9 cellular contexts compared by ENCODE assay signal in the genomic region with DNA sequence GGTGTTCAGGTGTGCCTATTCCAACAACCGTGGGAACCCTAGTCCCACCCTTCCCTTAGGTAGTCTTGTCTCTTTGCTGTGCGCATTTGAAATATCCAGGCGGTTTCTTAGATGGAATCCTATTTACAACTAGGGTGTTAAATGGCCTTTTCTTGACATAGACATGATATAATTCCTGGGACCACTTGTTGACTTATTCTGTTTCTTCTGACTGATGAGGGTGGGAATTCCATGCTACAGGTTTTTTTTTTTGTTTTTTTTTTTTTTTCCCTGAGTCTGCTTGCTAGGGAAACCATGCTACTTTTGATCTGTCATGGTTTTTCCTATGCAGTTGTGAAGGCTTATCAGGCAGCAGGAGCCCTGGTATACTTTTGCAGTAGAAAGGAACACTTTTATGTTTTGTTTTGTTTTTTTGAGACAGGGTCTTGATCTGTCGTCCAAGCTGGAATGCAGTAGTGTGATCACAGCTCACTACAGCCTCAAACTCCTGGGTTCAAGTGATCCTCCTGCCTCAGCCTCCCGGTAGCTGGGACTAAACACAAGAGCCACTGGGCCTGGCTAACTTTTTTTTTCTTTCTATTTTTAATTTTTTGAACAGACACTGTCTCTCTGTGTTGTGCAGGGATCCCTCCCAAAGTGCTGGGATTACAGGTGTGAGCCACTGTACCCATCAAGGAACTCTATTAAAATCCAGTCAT. TPM values are rescaled to one million over a fixed set of nuclear protein-coding genes. Genes with fewer than 3 reads are reported as not detected.
DNase-seq lines count a peak whose midpoint lies in the region; TF ChIP-seq lines count a peak whose summit lies in the region.
"Had no signal": no experiment of that assay in that cellular context is flagged by ENCODE, and none has a peak within 500 bp of the region (broad histone marks: within the 10 kb centered on the region; RNA-seq: fewer than 3 reads in every experiment).

No MANE protein-coding gene starts in this region.

- no peak overlapping the region for H3K56ac ChIP-seq in mesendoderm (ENCODE audit: low read length)

- no peak overlapping the region for H3K23ac ChIP-seq in trophoblast cell (ENCODE audit: low read length)
- no peak overlapping the region for H3K23ac ChIP-seq in mesendoderm (ENCODE audit: low read length)

- WGBS in trophoblast cell (ENCODE audit: extremely low coverage, insufficient coverage, insufficient read length), result no CpG with 5 or more reads among the region's 5 CpGs
- no CpG with 5 or more reads among the region's 5 CpGs for WGBS in mesendoderm (ENCODE audit: extremely low coverage, insufficient coverage, low lambda C conversion rate)

- H3K4me3 ChIP-seq in OCI-LY1 (ENCODE audit: low read depth, low read length, poor library complexity, severe bottlenecking) (peak overlapping the region; percentile 85), epithelial cell of esophagus (ENCODE audit: low read length) (peak overlapping the region; percentile 75), trophoblast cell (ENCODE audit: low read depth, low read length) (no peak overlapping the region), mesendoderm (ENCODE audit: low read length) (no peak overlapping the region)

- H4K20me1 ChIP-seq in OCI-LY1 (ENCODE audit: insufficient read depth, low read length), result no peaks in the 10 kb centered on the region

- no peaks in the 10 kb centered on the region for H3K27me3 ChIP-seq in OCI-LY1 (ENCODE audit: insufficient read depth, low read length)
- H3K27me3 ChIP-seq in trophoblast cell (ENCODE audit: insufficient read depth, low read length), result no peaks in the 10 kb centered on the region
- H3K27me3 ChIP-seq in mesendoderm (ENCODE audit: insufficient read depth, low read length, poor library complexity), result no peaks in the 10 kb centered on the region

- no peak overlapping the region for H2BK12ac ChIP-seq in trophoblast cell (ENCODE audit: low read length)

- DNase-seq in Caki2 (ENCODE audit: low read depth) (peak; percentile 17), epithelial cell of esophagus (ENCODE audit: low read depth) (no peak), trophoblast cell (no peak), mesendoderm (no peak), GM19240 (ENCODE audit: insufficient read length, low spot score) (no peak), posterior vena cava (ENCODE audit: low spot score) (no peak)
- no peak for DNase-seq in stimulated activated CD4-positive, alpha-beta T cell treated with anti-CD3 and anti-CD28 coated beads, Interleukin-2, amount 100 ng/mL, for 48 hours
- DNase-seq: KG1 had no signal

- H3K27ac ChIP-seq in OCI-LY1 (ENCODE audit: low read depth, low read length, poor library complexity, severe bottlenecking) (peak overlapping the region; percentile 82), trophoblast cell (ENCODE audit: low read depth, low read length) (no peak overlapping the region), mesendoderm (ENCODE audit: low read depth, low read length) (no peak overlapping the region)

- peak overlapping the region; percentile 85 for H3K9ac ChIP-seq in OCI-LY1 (ENCODE audit: low read length)
- H3K9ac ChIP-seq in trophoblast cell (ENCODE audit: low read length), result no peak overlapping the region
- no peak overlapping the region for H3K9ac ChIP-seq in mesendoderm (ENCODE audit: low read length)

- no peak overlapping the region for H4K91ac ChIP-seq in trophoblast cell (ENCODE audit: low read depth, low read length)

- intact Hi-C loops in posterior vena cava (cut with DNase I), result loop anchor here (10.0 kb wide), 1 partner anchor 118 kb away; no protein-coding TSS in a partner anchor

- no peak overlapping the region for H2BK15ac ChIP-seq in mesendoderm (replicated peaks; ENCODE audit: low read depth)

- no peak overlapping the region for H3K14ac ChIP-seq in trophoblast cell (ENCODE audit: low read length)

- H2AK5ac ChIP-seq in trophoblast cell (ENCODE audit: low read length) (no peak overlapping the region), mesendoderm (ENCODE audit: low read length) (no peak overlapping the region)

- peak overlapping the region; percentile 97 for H3K4me2 ChIP-seq in OCI-LY1 (ENCODE audit: low read length)
- H3K4me2 ChIP-seq in trophoblast cell (ENCODE audit: low read length), result peak overlapping the region; percentile 94
- H3K4me2 ChIP-seq in mesendoderm (ENCODE audit: low read length), result no peak overlapping the region

- H2BK5ac ChIP-seq in trophoblast cell (ENCODE audit: low read depth, low read length, poor library complexity) (no peak overlapping the region), mesendoderm (ENCODE audit: low read length) (no peak overlapping the region)

- H4K8ac ChIP-seq in trophoblast cell (ENCODE audit: low read depth, low read length) (no peak overlapping the region), mesendoderm (ENCODE audit: low read depth, low read length) (no peak overlapping the region)

- H3K36me3 ChIP-seq in OCI-LY1 (ENCODE audit: insufficient read depth, low read length) (no peaks in the 10 kb centered on the region), trophoblast cell (ENCODE audit: control insufficient read depth in 1 of 2, insufficient read depth in 2 of 2, low read length in 2 of 2) (no peaks in the 10 kb centered on the region), mesendoderm (ENCODE audit: control insufficient read depth, insufficient read depth, low read length) (no peaks in the 10 kb centered on the region)

- H3K79me1 ChIP-seq in trophoblast cell (ENCODE audit: low read length), result peaks cover 8% of the 10 kb centered on the region
- H3K79me1 ChIP-seq in mesendoderm (ENCODE audit: low read length), result peaks cover 6% of the 10 kb centered on the region

- H3K9me2 ChIP-seq in OCI-LY1 (ENCODE audit: low read depth, low read length), result no peaks in the 10 kb centered on the region

- H2AFZ ChIP-seq in OCI-LY1 (ENCODE audit: low read length) (no peak overlapping the region), trophoblast cell (ENCODE audit: insufficient read depth, low read length, poor library complexity) (no peak overlapping the region)

- no peaks in the 10 kb centered on the region for H3F3A ChIP-seq in OCI-LY1 (ENCODE audit: insufficient read depth, low read length)

- no peak overlapping the region for H4K5ac ChIP-seq in mesendoderm (ENCODE audit: low read length)

- in situ Hi-C loops in Caki2 (cut with HindIII; ENCODE audit: low pct_unique_long_range_greater_than_20kb, low sequenced_read_pairs), result no loop called here

- TF ChIP-seq CTCF in OCI-LY1 (IDR thresholded peaks at IDR 0.05; ENCODE audit: low read length) (no peak), epithelial cell of esophagus (IDR thresholded peaks at IDR 0.05; ENCODE audit: insufficient read depth, low read depth, low read length, missing control alignments) (no peak)

- H2BK120ac ChIP-seq in trophoblast cell (ENCODE audit: insufficient read depth, low read length, poor library complexity) (no peak overlapping the region), mesendoderm (ENCODE audit: low read depth, low read length) (no peak overlapping the region)

- H3K4me1 ChIP-seq in OCI-LY1 (ENCODE audit: insufficient read depth, low read length, severe bottlenecking), result peaks cover 84% of the 10 kb centered on the region
- H3K4me1 ChIP-seq in trophoblast cell (ENCODE audit: control insufficient read depth in 1 of 2, insufficient read depth in 2 of 2, low read length in 2 of 2), result peaks cover 13 to 16% of the 10 kb centered on the region in 2 experiments
- peaks cover 15% of the 10 kb centered on the region for H3K4me1 ChIP-seq in mesendoderm (ENCODE audit: control insufficient read depth, low read depth, low read length)

- H3K79me2 ChIP-seq in OCI-LY1 (ENCODE audit: insufficient read depth, low read length) (peaks cover 53% of the 10 kb centered on the region), trophoblast cell (ENCODE audit: control insufficient read depth, insufficient read depth, low read length, poor library complexity) (peaks cover 8% of the 10 kb centered on the region), mesendoderm (ENCODE audit: control insufficient read depth, insufficient read depth, low read length) (no peaks in the 10 kb centered on the region)

- no peak overlapping the region for H3K4ac ChIP-seq in trophoblast cell (ENCODE audit: low read depth, low read length)
- H3K4ac ChIP-seq in mesendoderm (ENCODE audit: low read depth, low read length), result no peak overlapping the region

- no peaks in the 10 kb centered on the region for H3K9me3 ChIP-seq in OCI-LY1 (ENCODE audit: low read length)
- H3K9me3 ChIP-seq in trophoblast cell (ENCODE audit: insufficient read depth, low read depth, low read length), result no peaks in the 10 kb centered on the region

- H4K12ac ChIP-seq in trophoblast cell (ENCODE audit: low read depth, low read length), result no peak overlapping the region

- H3K18ac ChIP-seq in trophoblast cell (ENCODE audit: low read length), result no peak overlapping the region
- no peak overlapping the region for H3K18ac ChIP-seq in mesendoderm (ENCODE audit: low read length)

RNA-seq across cellular contexts. Expression of a gene that starts 1.5 kb away (rescaled TPM):
- total RNA-seq in Caki2 (2014; rRNA removed; shearing (Covaris generic); ENCODE audit: low replicate concordance), result 36.1 and 45.5 TPM in 2 replicates
- polyA plus RNA-seq in trophoblast cell (2013), result 17.6 and 18.0 TPM in 2 replicates
- 9.2 TPM for polyA plus RNA-seq in mesendoderm (2013, experiment 1 of 2)
- 8.3 TPM for polyA plus RNA-seq in mesendoderm (2013, experiment 2 of 2)
- total RNA-seq in posterior vena cava, result 10 to 100 TPM; 66.9 to 81.7 TPM

RNA-seq across cellular contexts. Expression of a gene that starts 16.2 kb away (rescaled TPM):
- 7.1 and 9.3 TPM in 2 replicates for total RNA-seq in Caki2 (2014; rRNA removed; shearing (Covaris generic); ENCODE audit: low replicate concordance)
- 48.3 and 53.7 TPM in 2 replicates for polyA plus RNA-seq in trophoblast cell (2013)
- polyA plus RNA-seq in mesendoderm (2013, experiment 1 of 2), result 38.2 TPM
- polyA plus RNA-seq in mesendoderm (2013, experiment 2 of 2), result 34.7 TPM
- total RNA-seq in posterior vena cava, result 10 to 100 TPM; 52.0 to 55.0 TPM

RNA-seq across cellular contexts. Expression of a gene that starts 48.6 kb away (rescaled TPM):
- 26.6 and 28.4 TPM in 2 replicates for total RNA-seq in Caki2 (2014; rRNA removed; shearing (Covaris generic); ENCODE audit: low replicate concordance)
- 24.0 TPM in 2 replicates for polyA plus RNA-seq in trophoblast cell (2013)
- 55.1 TPM for polyA plus RNA-seq in mesendoderm (2013, experiment 1 of 2)
- polyA plus RNA-seq in mesendoderm (2013, experiment 2 of 2), result 56.2 TPM
- 1 to 10 TPM; 5.4 to 9.2 TPM for total RNA-seq in posterior vena cava

RNA-seq across cellular contexts. Expression of a gene that starts 59.7 kb away (rescaled TPM):
- total RNA-seq in Caki2 (2014; rRNA removed; shearing (Covaris generic); ENCODE audit: low replicate concordance), result 79.6 and 89.6 TPM in 2 replicates
- 75.8 and 77.4 TPM in 2 replicates for polyA plus RNA-seq in trophoblast cell (2013)
- polyA plus RNA-seq in mesendoderm (2013, experiment 1 of 2), result 72.3 TPM
- 72.2 TPM for polyA plus RNA-seq in mesendoderm (2013, experiment 2 of 2)
- total RNA-seq in posterior vena cava, result 10 to 100 TPM; 51.6 to 53.8 TPM

Comparison
In these comparisons a context has a peak if more than half of its experiments do, and no peak if none do; other contexts are left out.
1. H3K4me3 ChIP-seq: peak in OCI-LY1 (single experiment) and epithelial cell of esophagus (single experiment); none in trophoblast cell (single experiment) and mesendoderm (single experiment).